In the genomic region with DNA sequence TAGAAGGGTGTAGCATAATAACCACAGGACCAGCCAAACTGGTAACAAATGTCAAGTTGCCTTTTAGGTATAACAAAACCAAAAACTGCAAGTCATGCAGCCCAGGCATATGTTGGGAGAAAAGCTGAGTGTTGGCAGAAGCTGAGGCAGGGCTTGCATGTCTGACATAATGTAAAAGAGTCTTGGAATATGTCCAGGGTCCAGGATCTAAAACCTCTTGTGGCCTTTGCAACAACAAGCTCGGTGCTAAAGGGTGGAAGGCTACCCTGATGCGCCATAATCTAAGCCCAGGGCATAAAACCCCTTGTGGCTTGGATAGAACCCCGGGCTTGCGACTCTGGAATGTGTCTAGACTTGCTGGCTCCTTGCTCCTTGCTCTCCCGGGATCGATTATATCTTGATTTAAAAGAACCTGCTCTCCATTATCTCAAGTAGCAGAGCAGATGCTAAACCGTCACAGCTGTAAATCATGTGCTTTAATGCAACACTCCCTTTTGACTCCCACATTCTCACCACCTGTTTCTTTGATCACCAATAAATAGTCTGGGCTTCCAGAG, we compare ENCODE assay signal across 1 cellular context.
TF ChIP-seq lines count a peak whose summit lies in the region.

No MANE protein-coding gene starts in this region.

TF ChIP-seq in GM23338, 12 proteins besides CTCF, POLR2A, EP300 and RAD21 (continued from another document):
- TF ChIP-seq, protein P1, sequence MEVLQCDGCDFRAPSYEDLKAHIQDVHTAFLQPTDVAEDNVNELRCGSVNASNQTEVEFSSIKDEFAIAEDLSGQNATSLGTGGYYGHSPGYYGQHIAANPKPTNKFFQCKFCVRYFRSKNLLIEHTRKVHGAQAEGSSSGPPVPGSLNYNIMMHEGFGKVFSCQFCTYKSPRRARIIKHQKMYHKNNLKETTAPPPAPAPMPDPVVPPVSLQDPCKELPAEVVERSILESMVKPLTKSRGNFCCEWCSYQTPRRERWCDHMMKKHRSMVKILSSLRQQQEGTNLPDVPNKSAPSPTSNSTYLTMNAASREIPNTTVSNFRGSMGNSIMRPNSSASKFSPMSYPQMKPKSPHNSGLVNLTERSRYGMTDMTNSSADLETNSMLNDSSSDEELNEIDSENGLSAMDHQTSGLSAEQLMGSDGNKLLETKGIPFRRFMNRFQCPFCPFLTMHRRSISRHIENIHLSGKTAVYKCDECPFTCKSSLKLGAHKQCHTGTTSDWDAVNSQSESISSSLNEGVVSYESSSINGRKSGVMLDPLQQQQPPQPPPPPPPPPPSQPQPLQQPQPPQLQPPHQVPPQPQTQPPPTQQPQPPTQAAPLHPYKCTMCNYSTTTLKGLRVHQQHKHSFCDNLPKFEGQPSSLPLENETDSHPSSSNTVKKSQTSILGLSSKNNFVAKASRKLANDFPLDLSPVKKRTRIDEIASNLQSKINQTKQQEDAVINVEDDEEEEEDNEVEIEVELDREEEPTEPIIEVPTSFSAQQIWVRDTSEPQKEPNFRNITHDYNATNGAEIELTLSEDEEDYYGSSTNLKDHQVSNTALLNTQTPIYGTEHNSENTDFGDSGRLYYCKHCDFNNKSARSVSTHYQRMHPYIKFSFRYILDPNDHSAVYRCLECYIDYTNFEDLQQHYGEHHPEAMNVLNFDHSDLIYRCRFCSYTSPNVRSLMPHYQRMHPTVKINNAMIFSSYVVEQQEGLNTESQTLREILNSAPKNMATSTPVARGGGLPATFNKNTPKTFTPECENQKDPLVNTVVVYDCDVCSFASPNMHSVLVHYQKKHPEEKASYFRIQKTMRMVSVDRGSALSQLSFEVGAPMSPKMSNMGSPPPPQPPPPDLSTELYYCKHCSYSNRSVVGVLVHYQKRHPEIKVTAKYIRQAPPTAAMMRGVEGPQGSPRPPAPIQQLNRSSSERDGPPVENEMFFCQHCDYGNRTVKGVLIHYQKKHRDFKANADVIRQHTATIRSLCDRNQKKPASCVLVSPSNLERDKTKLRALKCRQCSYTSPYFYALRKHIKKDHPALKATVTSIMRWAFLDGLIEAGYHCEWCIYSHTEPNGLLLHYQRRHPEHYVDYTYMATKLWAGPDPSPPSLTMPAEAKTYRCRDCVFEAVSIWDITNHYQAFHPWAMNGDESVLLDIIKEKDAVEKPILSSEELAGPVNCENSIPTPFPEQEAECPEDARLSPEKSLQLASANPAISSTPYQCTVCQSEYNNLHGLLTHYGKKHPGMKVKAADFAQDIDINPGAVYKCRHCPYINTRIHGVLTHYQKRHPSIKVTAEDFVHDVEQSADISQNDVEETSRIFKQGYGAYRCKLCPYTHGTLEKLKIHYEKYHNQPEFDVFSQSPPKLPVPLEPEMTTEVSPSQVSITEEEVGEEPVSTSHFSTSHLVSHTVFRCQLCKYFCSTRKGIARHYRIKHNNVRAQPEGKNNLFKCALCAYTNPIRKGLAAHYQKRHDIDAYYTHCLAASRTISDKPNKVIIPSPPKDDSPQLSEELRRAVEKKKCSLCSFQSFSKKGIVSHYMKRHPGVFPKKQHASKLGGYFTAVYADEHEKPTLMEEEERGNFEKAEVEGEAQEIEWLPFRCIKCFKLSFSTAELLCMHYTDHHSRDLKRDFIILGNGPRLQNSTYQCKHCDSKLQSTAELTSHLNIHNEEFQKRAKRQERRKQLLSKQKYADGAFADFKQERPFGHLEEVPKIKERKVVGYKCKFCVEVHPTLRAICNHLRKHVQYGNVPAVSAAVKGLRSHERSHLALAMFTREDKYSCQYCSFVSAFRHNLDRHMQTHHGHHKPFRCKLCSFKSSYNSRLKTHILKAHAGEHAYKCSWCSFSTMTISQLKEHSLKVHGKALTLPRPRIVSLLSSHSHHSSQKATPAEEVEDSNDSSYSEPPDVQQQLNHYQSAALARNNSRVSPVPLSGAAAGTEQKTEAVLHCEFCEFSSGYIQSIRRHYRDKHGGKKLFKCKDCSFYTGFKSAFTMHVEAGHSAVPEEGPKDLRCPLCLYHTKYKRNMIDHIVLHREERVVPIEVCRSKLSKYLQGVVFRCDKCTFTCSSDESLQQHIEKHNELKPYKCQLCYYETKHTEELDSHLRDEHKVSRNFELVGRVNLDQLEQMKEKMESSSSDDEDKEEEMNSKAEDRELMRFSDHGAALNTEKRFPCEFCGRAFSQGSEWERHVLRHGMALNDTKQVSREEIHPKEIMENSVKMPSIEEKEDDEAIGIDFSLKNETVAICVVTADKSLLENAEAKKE (CRISPR knock-in tag; IDR thresholded peaks at IDR 0.05) = no peak
